8 cellular contexts compared by ENCODE assay signal in the genomic region with DNA sequence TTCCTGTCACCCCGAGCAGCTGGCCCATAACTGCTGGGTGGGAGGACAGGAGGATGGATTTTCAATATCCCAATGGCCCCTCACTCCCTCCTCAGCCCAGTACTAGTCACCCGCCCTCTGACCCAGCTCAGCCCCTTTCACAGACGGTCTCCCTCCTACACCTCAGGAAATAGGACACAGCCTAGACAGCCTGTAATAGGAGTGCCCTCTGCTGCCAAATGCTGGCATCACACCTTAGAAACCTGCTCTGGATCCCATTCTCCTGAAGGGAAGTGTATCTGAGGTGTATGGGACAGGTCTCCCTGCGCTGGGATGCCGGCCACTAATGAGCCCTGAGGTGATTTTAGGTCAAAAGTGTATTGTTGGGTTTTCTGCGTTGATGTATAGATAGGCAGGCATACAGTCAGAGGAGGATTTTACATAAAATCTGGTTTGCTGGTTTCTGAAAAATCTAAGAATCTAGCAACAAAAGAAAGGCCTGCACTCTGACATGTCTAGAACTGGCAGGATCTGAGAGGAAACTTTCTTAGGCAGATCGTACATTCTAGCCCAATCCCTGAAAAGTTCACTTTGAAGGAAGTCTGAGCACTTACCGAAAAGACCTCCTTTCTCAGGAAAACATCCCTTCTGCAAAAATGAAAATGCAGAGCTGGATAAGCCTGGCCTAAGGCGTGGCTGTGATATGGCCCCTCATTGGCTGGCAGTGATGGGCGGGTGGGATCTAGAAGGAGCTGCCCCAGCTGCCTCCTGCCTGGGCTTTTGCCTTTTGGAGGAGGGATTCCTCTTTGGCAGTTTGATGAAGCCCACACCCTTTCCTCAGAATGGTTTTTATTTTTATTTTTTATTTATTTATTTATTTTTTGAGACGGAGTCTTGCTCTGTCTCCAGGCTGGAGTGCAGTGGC. TPM values are rescaled to one million over a fixed set of nuclear protein-coding genes. Genes with fewer than 3 reads are reported as not detected.
DNase-seq lines count a peak whose midpoint lies in the region; ATAC-seq and TF ChIP-seq lines count a peak whose summit lies in the region.

No MANE protein-coding gene starts in this region.

- DNase-seq in AG20443 (ENCODE audit: low spot score), result peak; percentile 78
- DNase-seq in NCI-H345 (lab: John Stamatoyannopoulos, UW), result peak; percentile 64
- peak; percentile 27 for DNase-seq in activated CD4-positive, alpha-beta T cell treated with anti-CD3 and anti-CD28 coated beads for 1 hour
- no peak for DNase-seq in chondrocyte (ENCODE audit: low spot score)
- peak; percentile 23 for DNase-seq in stimulated activated CD8-positive, alpha-beta memory T cell treated with anti-CD3 and anti-CD28 coated beads, Interleukin-12 subunit alpha, Interleukin-12 subunit beta, amount 100 ng/mL, for 1 hour (ENCODE audit: low read depth)

- ATAC-seq in GM19025 (IDR thresholded peaks at IDR 0.05; ENCODE audit: low read depth, unreplicated experiment), result peak; percentile 47
- ATAC-seq in HG03280 (IDR thresholded peaks at IDR 0.05; ENCODE audit: unreplicated experiment), result peak; percentile 61

- no peaks in the 10 kb centered on the region for H3K36me3 Mint-ChIP-seq in chondrocyte (ENCODE audit: low read depth)

- peaks cover 16% of the 10 kb centered on the region for H3K4me1 Mint-ChIP-seq in chondrocyte (ENCODE audit: low read depth)

- H3K9me3 ChIP-seq in liver (ENCODE audit: control insufficient read depth in 4 of 4, low read length in 3 of 4), result no peaks in the 10 kb centered on the region

- TF ChIP-seq RAD21 in liver (IDR thresholded peaks at IDR 0.05), result peak; percentile 79 to 87

- no peaks in the 10 kb centered on the region for H3K27me3 ChIP-seq in liver (ENCODE audit: control insufficient read depth in 4 of 4, insufficient read depth in 4 of 4, low read length in 3 of 4)

- 44% methylated on average over 11 of the region's 11 CpGs for WGBS in liver

- no peak overlapping the region for H3K4me3 Mint-ChIP-seq in chondrocyte (ENCODE audit: unreplicated experiment)

- TF ChIP-seq CTCF in chondrocyte (IDR thresholded peaks at IDR 0.05) (peak; percentile 91), liver (IDR thresholded peaks at IDR 0.05; ENCODE audit: low read depth, low read length, missing input control) (peak; percentile 76)

- peaks cover 3% of the 10 kb centered on the region for H3K9me3 Mint-ChIP-seq in chondrocyte (ENCODE audit: low read depth)

- no peak overlapping the region for H3K9ac ChIP-seq in liver (ENCODE audit: low read depth in 1 of 2, low read length in 2 of 2)

- no peak overlapping the region for H3K27ac ChIP-seq in liver (ENCODE audit: low read depth in 1 of 2, low read length in 2 of 2)

- no peak overlapping the region for H3K27ac Mint-ChIP-seq in chondrocyte (ENCODE audit: unreplicated experiment)

- peaks cover 0 to 13% (median 6%) of the 10 kb centered on the region in 4 donors for H3K4me1 ChIP-seq in liver (ENCODE audit: control insufficient read depth in 4 of 4, insufficient read depth in 4 of 4, low read length in 3 of 4)

- no peaks in the 10 kb centered on the region for H3K27me3 Mint-ChIP-seq in chondrocyte (ENCODE audit: low read depth)

- no peak overlapping the region for H3K4me3 ChIP-seq in liver (ENCODE audit: low read depth in 1 of 3, low read length in 3 of 3)

- no peaks in the 10 kb centered on the region for H3K36me3 ChIP-seq in liver (ENCODE audit: control insufficient read depth in 4 of 4, insufficient read depth in 3 of 4, low read depth in 1 of 4, low read length in 3 of 4)

TF ChIP-seq in liver, 16 proteins besides CTCF, POLR2A, EP300 and RAD21:
- TF ChIP-seq NR2F2 (IDR thresholded peaks at IDR 0.05) (no peak), TAF1 (conservative IDR thresholded peaks at IDR 0.05) (no peak), RXRA (IDR thresholded peaks at IDR 0.05) (no peak), GABPA (IDR thresholded peaks at IDR 0.05 in 1 of 2, conservative IDR thresholded peaks at IDR 0.05 in 1 of 2) (no peak), SP1 (IDR thresholded peaks at IDR 0.05) (no peak)
- TF ChIP-seq, protein P1, sequence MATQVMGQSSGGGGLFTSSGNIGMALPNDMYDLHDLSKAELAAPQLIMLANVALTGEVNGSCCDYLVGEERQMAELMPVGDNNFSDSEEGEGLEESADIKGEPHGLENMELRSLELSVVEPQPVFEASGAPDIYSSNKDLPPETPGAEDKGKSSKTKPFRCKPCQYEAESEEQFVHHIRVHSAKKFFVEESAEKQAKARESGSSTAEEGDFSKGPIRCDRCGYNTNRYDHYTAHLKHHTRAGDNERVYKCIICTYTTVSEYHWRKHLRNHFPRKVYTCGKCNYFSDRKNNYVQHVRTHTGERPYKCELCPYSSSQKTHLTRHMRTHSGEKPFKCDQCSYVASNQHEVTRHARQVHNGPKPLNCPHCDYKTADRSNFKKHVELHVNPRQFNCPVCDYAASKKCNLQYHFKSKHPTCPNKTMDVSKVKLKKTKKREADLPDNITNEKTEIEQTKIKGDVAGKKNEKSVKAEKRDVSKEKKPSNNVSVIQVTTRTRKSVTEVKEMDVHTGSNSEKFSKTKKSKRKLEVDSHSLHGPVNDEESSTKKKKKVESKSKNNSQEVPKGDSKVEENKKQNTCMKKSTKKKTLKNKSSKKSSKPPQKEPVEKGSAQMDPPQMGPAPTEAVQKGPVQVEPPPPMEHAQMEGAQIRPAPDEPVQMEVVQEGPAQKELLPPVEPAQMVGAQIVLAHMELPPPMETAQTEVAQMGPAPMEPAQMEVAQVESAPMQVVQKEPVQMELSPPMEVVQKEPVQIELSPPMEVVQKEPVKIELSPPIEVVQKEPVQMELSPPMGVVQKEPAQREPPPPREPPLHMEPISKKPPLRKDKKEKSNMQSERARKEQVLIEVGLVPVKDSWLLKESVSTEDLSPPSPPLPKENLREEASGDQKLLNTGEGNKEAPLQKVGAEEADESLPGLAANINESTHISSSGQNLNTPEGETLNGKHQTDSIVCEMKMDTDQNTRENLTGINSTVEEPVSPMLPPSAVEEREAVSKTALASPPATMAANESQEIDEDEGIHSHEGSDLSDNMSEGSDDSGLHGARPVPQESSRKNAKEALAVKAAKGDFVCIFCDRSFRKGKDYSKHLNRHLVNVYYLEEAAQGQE (IDR thresholded peaks at IDR 0.05), result no peak
TF ChIP-seq in liver: peak in this region for 0.

RNA-seq across cellular contexts. Expression of a gene that starts 3.7 kb away (rescaled TPM):
- 23.0 to 42.1 TPM (median 25.5 TPM) in 3 replicates for total RNA-seq in chondrocyte
- 1 to 10 TPM; 1.6 to 5.9 TPM for total RNA-seq in liver
- under 1 TPM; 0.62 to 0.89 TPM for polyA plus RNA-seq in liver

RNA-seq across cellular contexts. Expression of a gene that starts 13.1 kb away (rescaled TPM):
- total RNA-seq in chondrocyte, result not detected in 3 replicates
- under 1 TPM; 0.17 to 0.42 TPM for total RNA-seq in liver
- under 1 TPM in 1 of 2 donors, not detected in 1; 0.07 TPM for polyA plus RNA-seq in liver

RNA-seq across cellular contexts. Expression of a gene that starts 55.6 kb away (rescaled TPM):
- 13.2 to 16.2 TPM (median 14.9 TPM) in 3 replicates for total RNA-seq in chondrocyte
- total RNA-seq in liver, result 10 to 100 TPM in 1 of 2 donors, 1 to 10 TPM in 1; 7.4 to 11.0 TPM
- polyA plus RNA-seq in liver, result 1 to 10 TPM; 3.2 to 3.8 TPM
